Comparison of ENCODE assay signal across 7 cellular contexts in the genomic region with DNA sequence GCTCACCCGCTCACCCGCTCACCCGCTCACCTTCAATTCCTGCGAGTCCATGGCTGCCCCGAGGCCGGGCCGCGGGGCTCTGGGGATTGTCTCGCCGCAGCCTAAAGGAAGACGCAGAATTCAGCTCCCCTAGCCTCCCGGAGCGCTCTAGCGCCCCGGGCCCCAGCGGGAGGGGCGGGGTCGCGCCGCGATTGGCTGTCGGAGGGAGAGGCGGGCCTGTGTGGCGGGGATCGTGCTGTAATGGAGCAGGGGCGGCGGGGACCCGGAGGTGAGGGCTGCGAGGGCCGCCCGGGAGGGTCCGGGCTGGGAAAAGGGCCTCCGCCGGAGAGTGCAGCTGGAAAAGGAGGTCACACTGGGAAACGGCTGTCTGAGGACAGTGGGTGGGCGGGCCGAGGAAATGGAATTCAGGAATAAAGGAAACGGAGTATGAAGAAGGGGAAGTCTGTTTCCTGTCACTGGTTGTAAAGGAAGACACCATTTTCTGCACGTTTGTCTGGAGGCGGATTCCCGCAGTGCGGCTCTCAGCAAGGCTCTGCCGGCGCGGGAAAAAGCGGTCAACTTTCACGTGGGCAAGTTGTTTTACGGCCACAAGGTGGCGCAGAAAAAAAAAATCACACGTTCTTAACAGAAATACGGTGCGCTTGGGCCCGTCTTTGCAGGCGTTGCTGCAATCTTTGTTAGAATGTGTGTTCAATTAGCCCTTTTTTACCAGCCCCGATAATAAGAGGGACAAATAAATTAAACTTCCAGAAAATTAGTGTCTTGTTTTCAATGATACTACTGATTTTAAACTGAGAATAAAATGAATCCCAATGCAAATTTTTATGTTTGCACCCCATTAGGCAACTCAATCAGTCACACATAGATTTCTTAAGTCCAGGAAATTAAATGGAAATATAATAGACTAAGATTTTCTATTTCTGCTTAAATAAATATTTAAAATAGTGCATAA. TPM values are rescaled to one million over a fixed set of nuclear protein-coding genes. Genes with fewer than 3 reads are reported as not detected.
DNase-seq lines count a peak whose midpoint lies in the region; ATAC-seq, FAIRE-seq and TF ChIP-seq lines count a peak whose summit lies in the region.

TTC21B (minus strand) TSS at position 122 of the 952 bp plus-strand sequence; CDS start at position 51, 71 bp downstream.

- peak within 1 kb of the TSS; percentile 82 for H2AFZ ChIP-seq in hepatocyte

- H3K4me1 ChIP-seq in hepatocyte (ENCODE audit: insufficient read depth), result peaks cover 7% of the 10 kb centered on the region

- no peaks in the 10 kb centered on the region for H3K9me3 ChIP-seq in hepatocyte (ENCODE audit: low read depth)

- peak; percentile 92 for ATAC-seq in HG02981 (IDR thresholded peaks at IDR 0.05; ENCODE audit: unreplicated experiment)

- H3K36me3 ChIP-seq in hepatocyte (replicated peaks; ENCODE audit: insufficient read depth, low read depth), result no peaks in the 10 kb centered on the region

- DNase-seq in GM18507 (ENCODE audit: extremely low spot score, insufficient read length, low read depth) (peak; percentile 76), NCI-H2029 treated with DMSO at 0.1 percent for 48 hours (lab: John Stamatoyannopoulos, UW) (peak; percentile 93), T-helper 9 cell (peak; percentile 92), astrocyte of the hippocampus (ENCODE audit: low read depth, low spot score) (peak; percentile 98), hepatocyte (ENCODE audit: low spot score) (peak; percentile 97), renal cortical epithelial cell (ENCODE audit: low read depth) (peak; percentile 86)

- no peaks in the 10 kb centered on the region for H3K27me3 ChIP-seq in hepatocyte

- FAIRE-seq in GM18507 (lab: Jason Lieb, UNC), result peak; percentile 91

- H3K27ac ChIP-seq in hepatocyte, result peak within 1 kb of the TSS; percentile 90

- peak within 1 kb of the TSS; percentile 80 for H3K4me3 ChIP-seq in hepatocyte

- peak; percentile 91 for TF ChIP-seq CTCF in hepatocyte (IDR thresholded peaks at IDR 0.05; ENCODE audit: poor library complexity)

- peak within 1 kb of the TSS; percentile 76 for H3K4me2 ChIP-seq in hepatocyte

- WGBS in hepatocyte (ENCODE audit: low lambda C conversion rate, missing lambda C conversion rate), result under 1% methylated on average over 33 of the region's 55 CpGs

- H4K20me1 ChIP-seq in hepatocyte (ENCODE audit: insufficient read depth, poor library complexity, severe bottlenecking), result no peaks in the 10 kb centered on the region

- H3K79me2 ChIP-seq in hepatocyte, result peaks cover 36% of the 10 kb centered on the region

- no peaks in the 10 kb centered on the region for H3K9me2 ChIP-seq in hepatocyte (replicated peaks; ENCODE audit: insufficient read depth)

RNA-seq across cellular contexts. Expression of gene TTC21B, which starts in this region (rescaled TPM):
- total RNA-seq in hepatocyte (23.4 and 24.3 TPM in 2 replicates), renal cortical epithelial cell (24.1 and 32.2 TPM in 2 replicates)
- polyA plus RNA-seq in hepatocyte, result 5.7 and 7.9 TPM in 2 replicates

Comparison
In these comparisons a context has a peak if more than half of its experiments do, and no peak if none do; other contexts are left out.
1. Peak in every context shown above with its lines: DNase-seq, ATAC-seq, H3K4me3 ChIP-seq and H3K27ac ChIP-seq.